ENCODE assay signal across 7 cellular contexts in the genomic region with DNA sequence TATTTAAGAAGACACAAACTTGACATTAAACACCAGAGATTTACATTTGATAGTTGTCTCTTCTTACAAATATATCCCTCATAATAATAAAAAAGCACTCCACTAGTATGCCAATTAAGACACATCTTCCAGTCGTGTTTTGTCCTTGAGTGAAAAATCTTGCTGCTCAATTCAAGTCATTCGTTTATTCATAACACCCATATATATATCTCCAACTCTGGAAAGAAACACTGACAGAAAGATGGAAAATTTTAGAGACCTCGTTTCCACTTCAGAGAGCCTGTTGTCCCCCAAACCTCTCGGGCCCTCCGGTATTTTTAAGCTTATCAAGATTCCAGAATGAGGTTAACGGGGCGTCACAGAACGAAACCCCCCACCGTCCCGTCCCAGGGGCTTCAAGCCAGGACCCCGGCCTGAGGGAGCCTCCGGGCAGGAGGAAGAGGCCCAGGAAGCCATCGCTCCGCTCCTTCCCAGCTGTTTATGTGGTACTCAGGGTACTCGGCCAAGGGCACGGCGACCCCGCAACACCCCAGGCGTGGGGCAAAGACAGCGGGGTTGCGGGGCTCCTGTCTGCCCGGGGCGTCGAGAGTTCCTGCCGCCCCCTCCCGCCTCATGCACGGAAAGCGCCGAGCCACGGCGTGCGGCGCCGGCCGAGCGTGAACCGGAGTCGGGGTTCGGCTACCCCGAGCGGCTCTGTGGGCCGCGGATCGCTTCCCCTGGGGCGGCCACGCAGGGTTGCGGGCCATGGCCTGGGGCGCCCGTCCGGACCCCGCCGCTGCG. TPM values are rescaled to one million over a fixed set of nuclear protein-coding genes. Genes with fewer than 3 reads are reported as not detected.
A peak's percentile ranks its signal among the peaks of the same experiment; 100 is the strongest.
DNase-seq lines count a peak whose midpoint lies in the region; ATAC-seq and TF ChIP-seq lines count a peak whose summit lies in the region.

No MANE protein-coding gene starts in this region.

- no peak overlapping the region for H3K4me3 ChIP-seq in PC-9
- peak overlapping the region; percentile 17 to 69 for H3K4me3 ChIP-seq in left lung
- H3K4me3 ChIP-seq in testis: peak overlapping the region; percentile 64 to 97

- WGBS in testis, 2 donors: 4 to 6% methylated on average over 12 to 38 of the region's 53 CpGs

- TF ChIP-seq CTCF in PC-9 (conservative IDR thresholded peaks at IDR 0.05) (no peak), left lung (IDR thresholded peaks at IDR 0.05) (no peak), testis (IDR thresholded peaks at IDR 0.05) (no peak)

- H3K36me3 ChIP-seq in PC-9 (ENCODE audit: low read depth) (no peaks in the 10 kb centered on the region), left lung (no peaks in the 10 kb centered on the region), testis (ENCODE audit: low read depth, missing control alignments) (no peaks in the 10 kb centered on the region)

- H3K9me3 ChIP-seq in PC-9 (ENCODE audit: insufficient read depth, low read depth): no peaks in the 10 kb centered on the region
- no peaks in the 10 kb centered on the region for H3K9me3 ChIP-seq in left lung
- no peaks in the 10 kb centered on the region for H3K9me3 ChIP-seq in testis

- TF ChIP-seq POLR2A in testis (IDR thresholded peaks at IDR 0.05): no peak

- peaks cover 11% of the 10 kb centered on the region; the same call in 1 of the 2 replicates for H3F3A ChIP-seq in PC-9 (ENCODE audit: insufficient read depth, low read depth)

- H3K4me2 ChIP-seq in PC-9: no peak overlapping the region

- H3K27ac ChIP-seq in PC-9 (no peak overlapping the region), caudate nucleus (ENCODE audit: low read depth, low read length) (peak overlapping the region; percentile 88), left lung (peak overlapping the region; percentile 74 to 87), testis (peak overlapping the region; percentile 87 to 98)

- ATAC-seq in GM21526 (IDR thresholded peaks at IDR 0.05; ENCODE audit: low FRiP score, unreplicated experiment): peak; percentile 11
- peak; percentile 22 for ATAC-seq in left lung
- no peak for ATAC-seq in HG02840 (IDR thresholded peaks at IDR 0.05; ENCODE audit: low FRiP score, unreplicated experiment)

- H3K27me3 ChIP-seq in PC-9 (ENCODE audit: insufficient read depth, low read depth) (no peaks in the 10 kb centered on the region), left lung (peaks cover 6 to 48% of the 10 kb centered on the region in 2 donors), testis (no peaks in the 10 kb centered on the region)

- DNase-seq in PC-9: no peak
- peak in 22 of 61 donors; percentile 6 to 73 (median 54) for DNase-seq in caudate nucleus (lab: John Stamatoyannopoulos, UW)
- no peak for DNase-seq in left lung
- peak; percentile 49 for DNase-seq in testis
- no peak for DNase-seq in RKO (ENCODE audit: low spot score)

- peaks cover 29% of the 10 kb centered on the region for H3K79me2 ChIP-seq in PC-9 (ENCODE audit: low read depth)

- intact Hi-C loops in PC-9 (cut with micrococcal nuclease; ENCODE audit: unreplicated experiment) (no loop called here), left lung (cut with DNase I) (no loop called here), testis (cut with DNase I; ENCODE audit: low total_unique reads) (no loop called here)

- H3K9me2 ChIP-seq in PC-9 (ENCODE audit: insufficient read depth): no peaks in the 10 kb centered on the region

- POLR2A ChIA-PET in PC-9 (lab: Charles Lee; ENCODE audit: unreplicated experiment): no interaction called here

- H4K20me1 ChIP-seq in PC-9 (ENCODE audit: insufficient read depth): peaks cover 6% of the 10 kb centered on the region; the same call in 1 of the 2 replicates

- CTCF ChIA-PET in PC-9 (lab: Charles Lee): interaction anchor here (0.6 kb wide), 1 partner anchor 14 kb away, joined by 3 read pairs; no protein-coding TSS in a partner anchor

- BruUV-seq in PC-9 (replicated peaks; lab: Mats Ljungman, UMichigan): TSS peak; percentile 50

- H3K4me1 ChIP-seq in PC-9 (replicated peaks; ENCODE audit: insufficient read depth) (peaks cover 17% of the 10 kb centered on the region), left lung (peaks cover 7 to 23% of the 10 kb centered on the region in 2 donors), testis (no peaks in the 10 kb centered on the region)

- no peak overlapping the region for H2AFZ ChIP-seq in PC-9

RNA-seq across cellular contexts. Expression of gene SNX9, which starts 0.6 kb away (rescaled TPM):
- total RNA-seq in PC-9 (2021): 22.5 and 25.0 TPM in 2 replicates
- 10 to 100 TPM; 23.5 to 25.3 TPM for total RNA-seq in left lung
- 10 to 100 TPM; 26.0 to 30.1 TPM for total RNA-seq in testis
- 32.6 TPM for polyA plus RNA-seq in testis (ENCODE audit: insufficient read depth, low read depth, low replicate concordance)
